Comparison of ENCODE assay signal across 14 cellular contexts in the genomic region with DNA sequence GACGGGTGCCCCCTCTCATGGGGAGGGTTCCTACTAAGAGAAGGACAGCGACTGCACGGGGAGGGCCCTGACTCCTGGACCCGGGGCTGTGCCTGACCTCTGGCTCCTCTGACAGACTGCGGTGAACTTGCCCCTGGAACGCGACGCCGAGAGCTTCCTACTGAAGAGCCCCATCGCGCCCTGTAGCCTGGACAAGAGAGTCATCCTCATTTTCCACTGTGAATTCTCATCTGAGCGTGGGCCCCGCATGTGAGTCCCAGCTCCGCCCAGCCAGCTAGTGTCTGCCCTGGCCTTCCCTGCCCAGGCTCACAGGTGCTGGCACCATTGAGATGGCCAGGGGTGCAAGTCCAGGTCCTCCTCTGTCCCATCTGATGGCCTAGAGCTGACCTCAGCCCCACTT. TPM values are rescaled to one million over a fixed set of nuclear protein-coding genes. Genes with fewer than 3 reads are reported as not detected.
DNase-seq lines count a peak whose midpoint lies in the region; ATAC-seq and TF ChIP-seq lines count a peak whose summit lies in the region.
"Had no signal": no experiment of that assay in that cellular context is flagged by ENCODE, and none has a peak within 500 bp of the region (broad histone marks: within the 10 kb centered on the region; RNA-seq: fewer than 3 reads in every experiment).

No MANE protein-coding gene starts in this region.

- in situ Hi-C loops in Panc1 (cut with HindIII; ENCODE audit: low pct_unique_long_range_greater_than_20kb, low sequenced_read_pairs) = no loop called here

- H3K36me3 ChIP-seq in Panc1 (ENCODE audit: control insufficient read depth, insufficient read depth, low read length) = no peaks in the 10 kb centered on the region; the same call in 1 of the 2 replicates
- H3K36me3 ChIP-seq in fibroblast of lung (ENCODE audit: control insufficient read depth, insufficient read depth, low read length) = peaks cover 65% of the 10 kb centered on the region
- peaks cover 42 to 48% of the 10 kb centered on the region in 2 donors for H3K36me3 ChIP-seq in stomach smooth muscle (ENCODE audit: control insufficient read depth in 2 of 2, insufficient read depth in 2 of 2, low read length in 2 of 2)

- ATAC-seq in activated naive CD8-positive, alpha-beta T cell treated with anti-CD3 and anti-CD28 coated beads, Interleukin-2, amount 10 ng/mL, durations not matched to agents 7 days and 5 days (ENCODE audit: low read depth) = no peak
- no peak for ATAC-seq in activated naive CD8-positive, alpha-beta T cell treated with anti-CD3 and anti-CD28 coated beads, Interleukin-2, amount 50 U/mL, for 24 hours
- ATAC-seq in Panc1 = no peak
- no peak for ATAC-seq in HG03025 (IDR thresholded peaks at IDR 0.05; ENCODE audit: low FRiP score, unreplicated experiment)
- ATAC-seq: natural killer cell treated with Interleukin-12 subunit alpha and Interleukin-12 subunit beta and Interleukin-15 and Interleukin-18, amount 100 ng/mL, for 72 hours; stimulated activated naive CD8-positive, alpha-beta T cell treated with anti-CD3 and anti-CD28 coated beads, Interleukin-15, amount 100 ng/mL, for 72 hours had no signal

- H3K27me3 ChIP-seq in Panc1 (ENCODE audit: control insufficient read depth, insufficient read depth, low read length) = no peaks in the 10 kb centered on the region
- H3K27me3 ChIP-seq in fibroblast of lung (ENCODE audit: control insufficient read depth, insufficient read depth, low read length) = no peaks in the 10 kb centered on the region
- H3K27me3 ChIP-seq in stomach smooth muscle (ENCODE audit: control insufficient read depth in 1 of 2, insufficient read depth in 2 of 2, low read length in 2 of 2) = no peaks in the 10 kb centered on the region

- no peaks in the 10 kb centered on the region for H3K27me3 Mint-ChIP-seq in activated naive CD8-positive, alpha-beta T cell treated with anti-CD3 and anti-CD28 coated beads, Interleukin-2, amount 10 ng/mL, durations not matched to agents 7 days and 5 days
- no peaks in the 10 kb centered on the region for H3K27me3 Mint-ChIP-seq in activated naive CD8-positive, alpha-beta T cell treated with anti-CD3 and anti-CD28 coated beads, Interleukin-2, amount 50 U/mL, for 24 hours
- H3K27me3 Mint-ChIP-seq: natural killer cell treated with Interleukin-12 subunit alpha and Interleukin-12 subunit beta and Interleukin-15 and Interleukin-18, amount 100 ng/mL, for 72 hours; stimulated activated naive CD8-positive, alpha-beta T cell treated with anti-CD3 and anti-CD28 coated beads, Interleukin-15, amount 100 ng/mL, for 72 hours had no signal

- H3K4me1 ChIP-seq in Panc1 (ENCODE audit: control insufficient read depth, insufficient read depth, low read length) = peaks cover 42% of the 10 kb centered on the region
- peaks cover 53% of the 10 kb centered on the region for H3K4me1 ChIP-seq in fibroblast of lung (ENCODE audit: control insufficient read depth, extremely low read depth, insufficient read depth, low read length)
- peaks cover 48% of the 10 kb centered on the region for H3K4me1 ChIP-seq in stomach smooth muscle (ENCODE audit: control insufficient read depth, insufficient read depth, low read length)

- DNase-seq in activated naive CD8-positive, alpha-beta T cell treated with anti-CD3 and anti-CD28 coated beads, Interleukin-2, amount 10 ng/mL, durations not matched to agents 7 days and 5 days = no peak
- no peak for DNase-seq in activated naive CD8-positive, alpha-beta T cell treated with anti-CD3 and anti-CD28 coated beads, Interleukin-2, amount 50 U/mL, for 24 hours
- DNase-seq in Panc1 (ENCODE audit: low read depth, low spot score) (no peak), fibroblast of lung (ENCODE audit: low read depth in 2 of 2) (no peak), NCI-H2081 (lab: John Stamatoyannopoulos, UW) (no peak)
- no peak for DNase-seq in activated CD4-positive, CD25-positive, alpha-beta regulatory T cell (lab: John Stamatoyannopoulos, UW)
- DNase-seq: activated T-cell treated with anti-CD3 and anti-CD28 coated beads for 4 hours; central memory CD4-positive, alpha-beta T cell; NCI-H1105; stimulated activated naive CD8-positive, alpha-beta T cell treated with anti-CD3 and anti-CD28 coated beads, Interleukin-15, amount 100 ng/mL, for 72 hours had no signal

- H3K9me3 ChIP-seq in Panc1 (ENCODE audit: control insufficient read depth, insufficient read depth, low read depth, low read length) = no peaks in the 10 kb centered on the region
- no peaks in the 10 kb centered on the region for H3K9me3 ChIP-seq in fibroblast of lung (ENCODE audit: control insufficient read depth, insufficient read depth, low read depth, low read length)
- no peaks in the 10 kb centered on the region for H3K9me3 ChIP-seq in stomach smooth muscle (ENCODE audit: control insufficient read depth in 2 of 2, low read length in 2 of 2)

- peaks cover 41% of the 10 kb centered on the region for H3K79me2 ChIP-seq in fibroblast of lung (ENCODE audit: control insufficient read depth, insufficient read depth, low read length)

- POLR2A ChIA-PET in activated naive CD8-positive, alpha-beta T cell treated with anti-CD3 and anti-CD28 coated beads, Interleukin-2, amount 10 ng/mL, durations not matched to agents 7 days and 5 days (lab: Charles Lee) = no interaction called here
- POLR2A ChIA-PET in Panc1 (lab: Charles Lee) = no interaction called here

- H3K27ac ChIP-seq in Panc1 (ENCODE audit: low read length) (peak overlapping the region; percentile 37; the same call in 1 of the 2 replicates), fibroblast of lung (ENCODE audit: insufficient read depth, low read length) (peak overlapping the region; percentile 22), stomach smooth muscle (ENCODE audit: low read length) (peak overlapping the region; percentile 97)
- H3K27ac ChIP-seq: KMS-11 had no signal

- peaks cover 57% of the 10 kb centered on the region for H3K4me1 Mint-ChIP-seq in activated naive CD8-positive, alpha-beta T cell treated with anti-CD3 and anti-CD28 coated beads, Interleukin-2, amount 10 ng/mL, durations not matched to agents 7 days and 5 days
- peaks cover 61% of the 10 kb centered on the region for H3K4me1 Mint-ChIP-seq in activated naive CD8-positive, alpha-beta T cell treated with anti-CD3 and anti-CD28 coated beads, Interleukin-2, amount 50 U/mL, for 24 hours

- CTCF ChIA-PET in Panc1 (lab: Charles Lee) = no interaction called here

- TF ChIP-seq CTCF in Panc1 (IDR thresholded peaks at IDR 0.05) (no peak), fibroblast of lung (conservative IDR thresholded peaks at IDR 0.05 in 1 of 2, IDR thresholded peaks at IDR 0.05 in 1 of 2; ENCODE audit: low read depth in 1 of 2, low read length in 2 of 2) (no peak)

- H3K4me3 ChIP-seq in Panc1 (ENCODE audit: low read depth in 2 of 2, low read length in 2 of 2) (no peak overlapping the region), fibroblast of lung (replicated peaks in 1 of 4; ENCODE audit: control extremely low read depth in 1 of 4, insufficient read depth in 1 of 4, low read depth in 3 of 4, low read length in 4 of 4) (no peak overlapping the region), stomach smooth muscle (ENCODE audit: low read length in 2 of 2) (no peak overlapping the region)

- no peak overlapping the region for H2AFZ ChIP-seq in fibroblast of lung (ENCODE audit: low read length)

- no peak overlapping the region for H3K4me2 ChIP-seq in fibroblast of lung (ENCODE audit: extremely low read depth, insufficient read depth, low read length)
- H3K4me2 ChIP-seq: KMS-11 had no signal

- peaks cover 53% of the 10 kb centered on the region for H3K36me3 Mint-ChIP-seq in activated naive CD8-positive, alpha-beta T cell treated with anti-CD3 and anti-CD28 coated beads, Interleukin-2, amount 10 ng/mL, durations not matched to agents 7 days and 5 days
- H3K36me3 Mint-ChIP-seq in activated naive CD8-positive, alpha-beta T cell treated with anti-CD3 and anti-CD28 coated beads, Interleukin-2, amount 50 U/mL, for 24 hours (ENCODE audit: low read depth) = peaks cover 38% of the 10 kb centered on the region

- no peaks in the 10 kb centered on the region for H4K20me1 ChIP-seq in fibroblast of lung (ENCODE audit: control insufficient read depth, extremely low read depth, insufficient read depth, low read length)

- BruUV-seq in Panc1 (replicated peaks; lab: Mats Ljungman, UMichigan) = no TSS peak

- intact Hi-C loops in Panc1 (cut with micrococcal nuclease; ENCODE audit: unreplicated experiment) = no loop called here

- H3K9ac ChIP-seq in fibroblast of lung (ENCODE audit: insufficient read depth, low read length) = no peak overlapping the region
- no peak overlapping the region for H3K9ac ChIP-seq in stomach smooth muscle (ENCODE audit: low read length in 2 of 2)
- H3K9ac ChIP-seq: KMS-11 had no signal

- H3K4me3 Mint-ChIP-seq in activated naive CD8-positive, alpha-beta T cell treated with anti-CD3 and anti-CD28 coated beads, Interleukin-2, amount 10 ng/mL, durations not matched to agents 7 days and 5 days = no peak overlapping the region
- H3K4me3 Mint-ChIP-seq in activated naive CD8-positive, alpha-beta T cell treated with anti-CD3 and anti-CD28 coated beads, Interleukin-2, amount 50 U/mL, for 24 hours = no peak overlapping the region
- H3K4me3 Mint-ChIP-seq: natural killer cell treated with Interleukin-12 subunit alpha and Interleukin-12 subunit beta and Interleukin-15 and Interleukin-18, amount 100 ng/mL, for 72 hours; stimulated activated naive CD8-positive, alpha-beta T cell treated with anti-CD3 and anti-CD28 coated beads, Interleukin-15, amount 100 ng/mL, for 72 hours had no signal

- peak overlapping the region; percentile 57 for H3K27ac Mint-ChIP-seq in activated naive CD8-positive, alpha-beta T cell treated with anti-CD3 and anti-CD28 coated beads, Interleukin-2, amount 10 ng/mL, durations not matched to agents 7 days and 5 days
- H3K27ac Mint-ChIP-seq in activated naive CD8-positive, alpha-beta T cell treated with anti-CD3 and anti-CD28 coated beads, Interleukin-2, amount 50 U/mL, for 24 hours = no peak overlapping the region

- H3K9me3 Mint-ChIP-seq in activated naive CD8-positive, alpha-beta T cell treated with anti-CD3 and anti-CD28 coated beads, Interleukin-2, amount 10 ng/mL, durations not matched to agents 7 days and 5 days = no peaks in the 10 kb centered on the region
- no peaks in the 10 kb centered on the region for H3K9me3 Mint-ChIP-seq in activated naive CD8-positive, alpha-beta T cell treated with anti-CD3 and anti-CD28 coated beads, Interleukin-2, amount 50 U/mL, for 24 hours
- H3K9me3 Mint-ChIP-seq: natural killer cell treated with Interleukin-12 subunit alpha and Interleukin-12 subunit beta and Interleukin-15 and Interleukin-18, amount 100 ng/mL, for 72 hours; stimulated activated naive CD8-positive, alpha-beta T cell treated with anti-CD3 and anti-CD28 coated beads, Interleukin-15, amount 100 ng/mL, for 72 hours had no signal

RNA-seq across cellular contexts. Expression of gene CDC25B, which starts 7.2 kb away (rescaled TPM):
- 100 to 1,000 TPM; 263 to 264 TPM for total RNA-seq in activated naive CD8-positive, alpha-beta T cell treated with anti-CD3 and anti-CD28 coated beads, Interleukin-2, amount 10 ng/mL, durations not matched to agents 7 days and 5 days
- 170 TPM for total RNA-seq in Panc1 (2021; ENCODE audit: unreplicated experiment)
- 140 TPM for polyA plus RNA-seq in Panc1 (2012; ENCODE audit: insufficient read length)
- total RNA-seq in fibroblast of lung = 49.3 and 62.1 TPM in 2 replicates
- polyA plus RNA-seq in fibroblast of lung = 38.2 and 86.1 TPM in 2 replicates
- 51.8 and 121 TPM in 2 replicates for polyA plus RNA-seq in fibroblast of lung (2012)
- 88.0 and 238 TPM in 2 replicates for polyA minus RNA-seq in fibroblast of lung (ENCODE audit: low replicate concordance)

RNA-seq across cellular contexts. Expression of gene CENPB, which starts 16.7 kb away (rescaled TPM):
- 10 to 100 TPM; 63.3 to 65.7 TPM for total RNA-seq in activated naive CD8-positive, alpha-beta T cell treated with anti-CD3 and anti-CD28 coated beads, Interleukin-2, amount 10 ng/mL, durations not matched to agents 7 days and 5 days
- total RNA-seq in Panc1 (2021; ENCODE audit: unreplicated experiment) (154 TPM), fibroblast of lung (106 TPM in 2 replicates)
- polyA plus RNA-seq in Panc1 (2012; ENCODE audit: insufficient read length) = 149 TPM
- polyA plus RNA-seq in fibroblast of lung = 32.6 and 52.7 TPM in 2 replicates
- polyA plus RNA-seq in fibroblast of lung (2012) = 71.6 and 118 TPM in 2 replicates
- 78.5 and 104 TPM in 2 replicates for polyA minus RNA-seq in fibroblast of lung (ENCODE audit: low replicate concordance)

RNA-seq across cellular contexts. Expression of gene AP5S1, which starts 17.1 kb away (rescaled TPM):
- total RNA-seq in activated naive CD8-positive, alpha-beta T cell treated with anti-CD3 and anti-CD28 coated beads, Interleukin-2, amount 10 ng/mL, durations not matched to agents 7 days and 5 days = 10 to 100 TPM; 11.1 to 12.5 TPM
- 23.1 TPM for total RNA-seq in Panc1 (2021; ENCODE audit: unreplicated experiment)
- polyA plus RNA-seq in Panc1 (2012; ENCODE audit: insufficient read length) = 28.9 TPM
- 10.0 and 17.8 TPM in 2 replicates for total RNA-seq in fibroblast of lung
- polyA plus RNA-seq in fibroblast of lung = 11.8 and 12.2 TPM in 2 replicates
- polyA plus RNA-seq in fibroblast of lung (2012) = 18.1 and 21.4 TPM in 2 replicates
- 64.9 and 68.7 TPM in 2 replicates for polyA minus RNA-seq in fibroblast of lung (ENCODE audit: low replicate concordance)

RNA-seq across cellular contexts. Expression of gene SPEF1, which starts 22.0 kb away (rescaled TPM):
- not detected for total RNA-seq in activated naive CD8-positive, alpha-beta T cell treated with anti-CD3 and anti-CD28 coated beads, Interleukin-2, amount 10 ng/mL, durations not matched to agents 7 days and 5 days
- total RNA-seq in Panc1 (2021; ENCODE audit: unreplicated experiment) (0.41 TPM), fibroblast of lung (under 0.01 and 0.17 TPM in 2 replicates)
- 0.28 TPM for polyA plus RNA-seq in Panc1 (2012; ENCODE audit: insufficient read length)
- polyA plus RNA-seq in fibroblast of lung = 0.06 and 0.07 TPM in 2 replicates
- 0.09 and 0.10 TPM in 2 replicates for polyA plus RNA-seq in fibroblast of lung (2012)
- polyA minus RNA-seq in fibroblast of lung (ENCODE audit: low replicate concordance) = not detected in 2 replicates

RNA-seq across cellular contexts. Expression of gene ADISSP, which starts 35.7 kb away (rescaled TPM):
- 10 to 100 TPM; 21.9 to 22.1 TPM for total RNA-seq in activated naive CD8-positive, alpha-beta T cell treated with anti-CD3 and anti-CD28 coated beads, Interleukin-2, amount 10 ng/mL, durations not matched to agents 7 days and 5 days
- total RNA-seq in Panc1 (2021; ENCODE audit: unreplicated experiment) (100 TPM), fibroblast of lung (17.2 and 23.5 TPM in 2 replicates)
- polyA plus RNA-seq in Panc1 (2012; ENCODE audit: insufficient read length) = 137 TPM
- polyA plus RNA-seq in fibroblast of lung = 17.0 and 44.3 TPM in 2 replicates
- 28.8 and 87.6 TPM in 2 replicates for polyA plus RNA-seq in fibroblast of lung (2012)
- 33.0 and 127 TPM in 2 replicates for polyA minus RNA-seq in fibroblast of lung (ENCODE audit: low replicate concordance)

Comparison
In these comparisons a context has a peak if more than half of its experiments do, and no peak if none do; other contexts are left out.
1. H3K27ac ChIP-seq: peak in every context shown above with its lines; median percentile 97 in stomach smooth muscle; 37 in Panc1; 22 in fibroblast of lung.